In the genomic region with DNA sequence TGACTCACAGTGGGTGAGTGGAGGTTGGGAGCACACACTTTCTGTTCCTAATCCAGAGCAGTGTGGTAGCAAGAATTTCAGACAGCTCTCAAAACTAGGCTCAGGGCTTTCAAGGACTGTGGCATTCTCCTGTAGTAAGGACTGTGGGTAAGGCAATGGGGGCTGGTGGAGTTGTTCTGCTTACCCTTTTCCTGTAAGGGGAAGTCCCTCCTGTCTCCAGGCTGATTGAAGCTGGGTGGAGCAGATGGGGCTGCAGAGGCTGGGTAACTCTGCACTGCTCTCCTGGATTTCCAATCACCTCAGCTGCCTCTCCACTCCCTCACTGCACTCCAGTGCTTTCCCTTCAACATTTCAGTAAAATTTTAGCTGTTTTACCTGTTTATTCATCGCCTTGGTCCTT, we compare ENCODE assay signal across 3 cellular contexts. TPM values are rescaled to one million over a fixed set of nuclear protein-coding genes. Genes with fewer than 3 reads are reported as not detected.
"Had no signal": no experiment of that assay in that cellular context is flagged by ENCODE, and none has a peak within 500 bp of the region (broad histone marks: within the 10 kb centered on the region; RNA-seq: fewer than 3 reads in every experiment).

No MANE protein-coding gene starts in this region.

RNA-seq across cellular contexts. Expression of a gene that starts 44.6 kb away (rescaled TPM):
- total RNA-seq: thoracic aorta, upper lobe of right lung had no signal
- polyA plus RNA-seq: urinary bladder had no signal
